In the genomic region with DNA sequence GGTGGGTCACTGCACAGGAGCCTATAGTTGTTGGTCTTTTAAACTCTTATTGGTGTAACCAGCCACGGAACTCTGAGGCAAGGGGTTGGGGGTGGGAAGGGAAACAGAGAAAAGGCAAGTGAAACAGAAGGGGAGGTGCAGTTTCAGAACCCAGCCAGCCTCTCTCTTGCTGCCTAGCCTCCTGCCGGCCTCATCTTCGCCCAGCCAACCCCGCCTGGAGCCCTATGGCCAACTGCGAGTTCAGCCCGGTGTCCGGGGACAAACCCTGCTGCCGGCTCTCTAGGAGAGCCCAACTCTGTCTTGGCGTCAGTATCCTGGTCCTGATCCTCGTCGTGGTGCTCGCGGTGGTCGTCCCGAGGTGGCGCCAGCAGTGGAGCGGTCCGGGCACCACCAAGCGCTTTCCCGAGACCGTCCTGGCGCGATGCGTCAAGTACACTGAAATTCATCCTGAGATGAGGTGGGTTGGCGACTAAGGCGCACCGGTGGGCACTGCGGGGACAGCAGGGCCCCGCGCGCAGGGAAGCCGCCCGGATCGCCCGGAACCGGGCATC, we compare ENCODE assay signal across 8 cellular contexts. TPM values are rescaled to one million over a fixed set of nuclear protein-coding genes. Genes with fewer than 3 reads are reported as not detected.
DNase-seq lines count a peak whose midpoint lies in the region; ATAC-seq, FAIRE-seq and TF ChIP-seq lines count a peak whose summit lies in the region.

A gene (plus strand): TSS at position 138 of the 551 bp plus-strand sequence. CDS start 87 bp downstream, at position 225.

- no peaks in the 10 kb centered on the region for H3K9me3 Mint-ChIP-seq in MCF 10A (ENCODE audit: unreplicated experiment)

- POLR2A ChIA-PET in PC-9 (lab: Charles Lee; ENCODE audit: unreplicated experiment) (no interaction called here), MCF 10A (lab: Yijun Ruan, JAX) (no interaction called here), HepG2 (lab: Yijun Ruan, JAX) (no interaction called here)

- peaks cover 18% of the 10 kb centered on the region for H3K4me1 Mint-ChIP-seq in MCF 10A (ENCODE audit: insufficient read depth, unreplicated experiment)

- H3K4me3 ChIP-seq in PC-9 (no peak within 1 kb of the TSS), HepG2 (replicated peaks in 1 of 3; ENCODE audit: insufficient read depth in 1 of 3, low read depth in 2 of 3, low read length in 3 of 3) (peak within 1 kb of the TSS; percentile 33 to 54 (median 42))

- H3K9me2 ChIP-seq in PC-9 (ENCODE audit: insufficient read depth): no peaks in the 10 kb centered on the region

- no peak for TF ChIP-seq POLR2A in HepG2 (IDR thresholded peaks at IDR 0.05; ENCODE audit: insufficient read depth in 1 of 2, low read depth in 2 of 2, low read length in 2 of 2)

- H3K36me3 Mint-ChIP-seq in MCF 10A (ENCODE audit: insufficient read depth, unreplicated experiment): no peaks in the 10 kb centered on the region

- no peaks in the 10 kb centered on the region; the same call in 1 of the 2 replicates for H3F3A ChIP-seq in PC-9 (ENCODE audit: insufficient read depth, low read depth)

- no peak for TF ChIP-seq EP300 in HepG2 (IDR thresholded peaks at IDR 0.05; ENCODE audit: low read depth in 2 of 2, low read length in 2 of 2)
- TF ChIP-seq EP300 in HepG2 (CRISPR knock-in tag; IDR thresholded peaks at IDR 0.05; ENCODE audit: borderline replicate concordance): no peak

- TF ChIP-seq RAD21 in HepG2 (CRISPR knock-in tag; IDR thresholded peaks at IDR 0.05): no peak

- BruUV-seq in PC-9 (replicated peaks; lab: Mats Ljungman, UMichigan) (no TSS peak), MCF 10A (replicated peaks; lab: Mats Ljungman, UMichigan) (no TSS peak), HepG2 (replicated peaks; lab: Mats Ljungman, UMichigan) (no TSS peak)

- H3K36me3 ChIP-seq in PC-9 (ENCODE audit: low read depth): no peaks in the 10 kb centered on the region
- H3K36me3 ChIP-seq in HepG2 (replicated peaks in 1 of 2; ENCODE audit: control insufficient read depth in 1 of 2, insufficient read depth in 2 of 2, low read length in 2 of 2): no peaks in the 10 kb centered on the region

- peak within 1 kb of the TSS; percentile 49 for H3K4me2 ChIP-seq in PC-9
- peak within 1 kb of the TSS; percentile 64 for H3K4me2 ChIP-seq in HepG2 (ENCODE audit: low read depth, low read length)

- H3K27ac ChIP-seq in PC-9 (no peak within 1 kb of the TSS), HepG2 (ENCODE audit: extremely low read length, insufficient read depth, low read length) (no peak within 1 kb of the TSS)

- peak within 1 kb of the TSS; percentile 46 for H3K27ac Mint-ChIP-seq in MCF 10A (ENCODE audit: low read depth, unreplicated experiment)

- H3K9me3 ChIP-seq in PC-9 (ENCODE audit: insufficient read depth, low read depth): no peaks in the 10 kb centered on the region
- H3K9me3 ChIP-seq in HepG2 (ENCODE audit: low read length): no peaks in the 10 kb centered on the region

- in situ Hi-C loops in HepG2 (cut with HindIII; ENCODE audit: extremely low pct_ligation_motif_present, low pct_unique_long_range_greater_than_20kb): no loop called here

- FAIRE-seq in HepG2 (lab: Jason Lieb, UNC): no peak

- H3K4me1 ChIP-seq in PC-9 (replicated peaks; ENCODE audit: insufficient read depth) (peaks cover 14% of the 10 kb centered on the region), HepG2 (ENCODE audit: insufficient read depth, low read length) (peaks cover 23% of the 10 kb centered on the region; the same call in 1 of the 2 replicates)

- peak within 1 kb of the TSS; percentile 53 for H3K4me3 Mint-ChIP-seq in MCF 10A (ENCODE audit: unreplicated experiment)

- no peaks in the 10 kb centered on the region for H4K20me1 ChIP-seq in PC-9 (ENCODE audit: insufficient read depth)
- H4K20me1 ChIP-seq in HepG2 (ENCODE audit: insufficient read depth, low read length): no peaks in the 10 kb centered on the region

- DNase-seq in NCI-H82 (lab: John Stamatoyannopoulos, UW) (peak; percentile 8), NCI-H82 treated with DMSO at 0.1 percent for 48 hours (lab: John Stamatoyannopoulos, UW; ENCODE audit: unreplicated experiment) (no peak), PC-9 (no peak), MCF 10A (ENCODE audit: unreplicated experiment) (no peak), HepG2 (ENCODE audit: low spot score) (no peak), T1000 (lab: John Stamatoyannopoulos, UW) (no peak)
- peak; percentile 62 for DNase-seq in stimulated activated CD8-positive, alpha-beta memory T cell treated with anti-CD3 and anti-CD28 coated beads, Interleukin-4, amount 100 ng/mL, for 48 hours

- TF ChIP-seq CTCF in PC-9 (conservative IDR thresholded peaks at IDR 0.05) (no peak), MCF 10A (IDR thresholded peaks at IDR 0.05; ENCODE audit: unreplicated experiment) (no peak), HepG2 (CRISPR knock-in tag; IDR thresholded peaks at IDR 0.05) (no peak)

- H3K27me3 ChIP-seq in PC-9 (ENCODE audit: insufficient read depth, low read depth) (no peaks in the 10 kb centered on the region), HepG2 (ENCODE audit: control insufficient read depth in 1 of 2, insufficient read depth in 2 of 2, low read length in 2 of 2) (peaks cover 4 to 40% of the 10 kb centered on the region in 2 experiments)

- ATAC-seq in HG02870 (IDR thresholded peaks at IDR 0.05; ENCODE audit: unreplicated experiment) (peak; percentile 76), HepG2 (peak; percentile 62)

- H2AFZ ChIP-seq in PC-9: no peak within 1 kb of the TSS
- no peak within 1 kb of the TSS for H2AFZ ChIP-seq in HepG2 (ENCODE audit: low read length)

- H3K79me2 ChIP-seq in PC-9 (ENCODE audit: low read depth) (no peaks in the 10 kb centered on the region), HepG2 (ENCODE audit: insufficient read depth, low read length) (no peaks in the 10 kb centered on the region)

- WGBS in HepG2 (ENCODE audit: low lambda C conversion rate): 27% methylated on average over 5 of the region's 36 CpGs

- H3K9ac ChIP-seq in HepG2 (ENCODE audit: insufficient read depth, low read depth, low read length): no peak within 1 kb of the TSS

- H3K27me3 Mint-ChIP-seq in MCF 10A (ENCODE audit: insufficient read depth, unreplicated experiment): peaks cover 26% of the 10 kb centered on the region

- intact Hi-C loops in PC-9 (cut with micrococcal nuclease; ENCODE audit: unreplicated experiment): loop anchor here (10.0 kb wide), 1 partner anchor 123 kb away; a partner anchor contains a TSS
- intact Hi-C loops in MCF 10A (cut with micrococcal nuclease): no loop called here
- intact Hi-C loops in HepG2 (cut with micrococcal nuclease; ENCODE audit: unreplicated experiment): no loop called here

- CTCF ChIA-PET in PC-9 (lab: Charles Lee) (no interaction called here), MCF 10A (lab: Yijun Ruan, JAX) (no interaction called here), HepG2 (lab: Yijun Ruan, JAX; ENCODE audit: low intra/inter-chr PET ratio, low total read pairs) (no interaction called here)

TF ChIP-seq in HepG2, 621 proteins besides CTCF, POLR2A, EP300 and RAD21 (continues in another document):
- TF ChIP-seq CHD4 (IDR thresholded peaks at IDR 0.05; ENCODE audit: borderline replicate concordance, low read length): no peak
- TF ChIP-seq, protein P1, sequence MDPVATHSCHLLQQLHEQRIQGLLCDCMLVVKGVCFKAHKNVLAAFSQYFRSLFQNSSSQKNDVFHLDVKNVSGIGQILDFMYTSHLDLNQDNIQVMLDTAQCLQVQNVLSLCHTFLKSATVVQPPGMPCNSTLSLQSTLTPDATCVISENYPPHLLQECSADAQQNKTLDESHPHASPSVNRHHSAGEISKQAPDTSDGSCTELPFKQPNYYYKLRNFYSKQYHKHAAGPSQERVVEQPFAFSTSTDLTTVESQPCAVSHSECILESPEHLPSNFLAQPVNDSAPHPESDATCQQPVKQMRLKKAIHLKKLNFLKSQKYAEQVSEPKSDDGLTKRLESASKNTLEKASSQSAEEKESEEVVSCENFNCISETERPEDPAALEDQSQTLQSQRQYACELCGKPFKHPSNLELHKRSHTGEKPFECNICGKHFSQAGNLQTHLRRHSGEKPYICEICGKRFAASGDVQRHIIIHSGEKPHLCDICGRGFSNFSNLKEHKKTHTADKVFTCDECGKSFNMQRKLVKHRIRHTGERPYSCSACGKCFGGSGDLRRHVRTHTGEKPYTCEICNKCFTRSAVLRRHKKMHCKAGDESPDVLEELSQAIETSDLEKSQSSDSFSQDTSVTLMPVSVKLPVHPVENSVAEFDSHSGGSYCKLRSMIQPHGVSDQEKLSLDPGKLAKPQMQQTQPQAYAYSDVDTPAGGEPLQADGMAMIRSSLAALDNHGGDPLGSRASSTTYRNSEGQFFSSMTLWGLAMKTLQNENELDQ (CRISPR knock-in tag; IDR thresholded peaks at IDR 0.05; ENCODE audit: borderline replicate concordance): no peak

RNA-seq across cellular contexts. Expression of the gene that starts here (rescaled TPM):
- total RNA-seq in PC-9 (2021): 0.90 and 1.3 TPM in 2 replicates
- not detected in 2 replicates for total RNA-seq in MCF 10A (2022)
- total RNA-seq in HepG2 (2016; rRNA removed; fragmentation: Illumina TruSeq; extraction: Trizol): not detected in 2 replicates
- not detected in 2 replicates for total RNA-seq in HepG2 (2016; cell fraction: cytosol; rRNA removed; fragmentation: Illumina TruSeq; extraction: Trizol; ENCODE audit: low read depth)
- not detected in 2 replicates for total RNA-seq in HepG2 (2016; cell fraction: insoluble cytoplasmic fraction; rRNA removed; fragmentation: Illumina TruSeq; extraction: Trizol)
- not detected in 2 replicates for total RNA-seq in HepG2 (2016; cell fraction: membrane; rRNA removed; fragmentation: Illumina TruSeq; extraction: Trizol)
- not detected in 2 replicates for total RNA-seq in HepG2 (2016; cell fraction: nucleus; rRNA removed; fragmentation: Illumina TruSeq; extraction: Trizol)
- polyA plus RNA-seq in HepG2 (2011; rRNA removed): not detected in 2 replicates
- not detected in 2 replicates for polyA plus RNA-seq in HepG2 (2011; cell fraction: cytosol; rRNA removed)
- polyA plus RNA-seq in HepG2 (2011; cell fraction: nucleus; rRNA removed): 0.02 TPM in 1 of 2 replicates, not detected in the other
- not detected in 2 replicates for polyA plus RNA-seq in HepG2 (2012)
- polyA plus RNA-seq in HepG2 (2016; cell fraction: cytosol; fragmentation: Illumina TruSeq; extraction: Trizol; ENCODE audit: low read depth): not detected in 2 replicates
- polyA plus RNA-seq in HepG2 (2016; cell fraction: insoluble cytoplasmic fraction; fragmentation: Illumina TruSeq; extraction: Trizol; ENCODE audit: low read depth): not detected in 2 replicates
- polyA plus RNA-seq in HepG2 (2016; cell fraction: membrane; fragmentation: Illumina TruSeq; extraction: Trizol; ENCODE audit: low read depth): not detected in 2 replicates
- not detected in 2 replicates for polyA plus RNA-seq in HepG2 (2016; cell fraction: nucleus; fragmentation: Illumina TruSeq; extraction: Trizol; ENCODE audit: insufficient read depth, low read depth)
- polyA minus RNA-seq in HepG2 (2011; rRNA and poly(A)+ RNA removed; ENCODE audit: low replicate concordance): 0.07 TPM in 1 of 2 replicates, not detected in the other
- not detected in 2 replicates for polyA minus RNA-seq in HepG2 (2011; cell fraction: cytosol; rRNA and poly(A)+ RNA removed)
- not detected in 2 replicates for polyA minus RNA-seq in HepG2 (2011; cell fraction: nucleus; rRNA and poly(A)+ RNA removed)

Comparison
In these comparisons a context has a peak if more than half of its experiments do, and no peak if none do; other contexts are left out.
1. DNase-seq: peak in NCI-H82 (single experiment) and stimulated activated CD8-positive, alpha-beta memory T cell treated with anti-CD3 and anti-CD28 coated beads, Interleukin-4, amount 100 ng/mL, for 48 hours (single experiment); none in NCI-H82 treated with DMSO at 0.1 percent for 48 hours (single experiment), PC-9 (0 of 2), MCF 10A (single experiment), HepG2 (single experiment) and T1000 (single experiment).
2. Peak in ATAC-seq, H3K4me3 ChIP-seq and H3K4me2 ChIP-seq in HepG2; RNA of the gene not detected or under 1 TPM.